In genomic region chr19:1491114-1491848, GRCh38 we compare ENCODE assay signal across 8 cellular contexts. TPM values are rescaled to one million over a fixed set of nuclear protein-coding genes. Genes with fewer than 3 reads are reported as not detected.
DNase-seq lines count a peak whose midpoint lies in the region; ATAC-seq and TF ChIP-seq lines count a peak whose summit lies in the region.

Gene REEP6, plus strand, starts transcription at chr19:1491181. Its CDS starts 89 bp downstream, at chr19:1491270.

- H3K27me3 ChIP-seq in sigmoid colon = peaks cover 6 to 27% (median 15%) of the 10 kb centered on the region in 3 donors

- H3K9ac ChIP-seq in SK-N-MC (ENCODE audit: insufficient read length) = peak within 1 kb of the TSS; percentile 82

- TF ChIP-seq EP300 in sigmoid colon (IDR thresholded peaks at IDR 0.05) = no peak

- peak within 1 kb of the TSS; percentile 68 for H3K27ac ChIP-seq in SK-N-MC
- H3K27ac ChIP-seq in sigmoid colon = peak within 1 kb of the TSS; percentile 76 to 83 (median 80)

- peaks cover 0 to 21% (median 15%) of the 10 kb centered on the region in 4 donors for H3K4me1 ChIP-seq in sigmoid colon

- intact Hi-C loops in sigmoid colon (cut with DNase I) = no loop called here

- WGBS in sigmoid colon, 2 donors = 2 to 4% methylated on average over 73 of the region's 73 CpGs

- H3K4me3 ChIP-seq in SK-N-MC (peak within 1 kb of the TSS; percentile 88), fibroblast of villous mesenchyme (ENCODE audit: low read depth, low read length) (peak within 1 kb of the TSS; percentile 65), sigmoid colon (peak within 1 kb of the TSS; percentile 37 to 60 (median 54))

- H3K9me3 ChIP-seq in SK-N-MC (ENCODE audit: low read depth, low read length) = no peaks in the 10 kb centered on the region
- H3K9me3 ChIP-seq in sigmoid colon = no peaks in the 10 kb centered on the region

- ATAC-seq in GM18868 (IDR thresholded peaks at IDR 0.05; ENCODE audit: unreplicated experiment) = no peak

- TF ChIP-seq CTCF in fibroblast of villous mesenchyme (IDR thresholded peaks at IDR 0.05; ENCODE audit: insufficient read depth, low read depth, low read length) (no peak), sigmoid colon (IDR thresholded peaks at IDR 0.05) (no peak)

- no peaks in the 10 kb centered on the region for H3K36me3 ChIP-seq in SK-N-MC (ENCODE audit: insufficient read depth, low read length)
- H3K36me3 ChIP-seq in sigmoid colon = no peaks in the 10 kb centered on the region

- DNase-seq in SK-N-MC (ENCODE audit: low read depth, low spot score) (no peak), fibroblast of villous mesenchyme (ENCODE audit: low read depth) (no peak), sigmoid colon (no peak), NCI-H510A treated with DMSO at 0.1 percent for 48 hours (lab: John Stamatoyannopoulos, UW) (no peak), NCI-H524 treated with DMSO at 0.1 percent for 48 hours (lab: John Stamatoyannopoulos, UW) (no peak)
- no peak for DNase-seq in activated CD4-positive, alpha-beta T cell treated with anti-CD3 and anti-CD28 coated beads for 4 hours

- peak; percentile 32 for TF ChIP-seq POLR2A in GM18951 (IDR thresholded peaks at IDR 0.05; ENCODE audit: extremely low read depth, insufficient read depth, insufficient read length)
- no peak for TF ChIP-seq POLR2A in sigmoid colon (IDR thresholded peaks at IDR 0.05)

- in situ Hi-C loops in GM18951 (cut with MboI; ENCODE audit: low sequenced_read_pairs, unreplicated experiment) = no loop called here

RNA-seq across cellular contexts. Expression of gene REEP6, which starts in this region (rescaled TPM):
- 0.43 and 0.97 TPM in 2 replicates for total RNA-seq in fibroblast of villous mesenchyme
- total RNA-seq in sigmoid colon = 1 to 10 TPM in 2 of 4 donors, under 1 TPM in 1, not detected in 1; 0.33 to 2.9 (median 1.6) TPM
- polyA plus RNA-seq in sigmoid colon = 1 to 10 TPM in 2 of 3 donors, under 1 TPM in 1; 0.92 to 5.6 (median 2.4) TPM
